In genomic region chr16:56589141-56590039, GRCh38 we compare ENCODE assay signal across 9 cellular contexts. TPM values are rescaled to one million over a fixed set of nuclear protein-coding genes. Genes with fewer than 3 reads are reported as not detected.
DNase-seq lines count a peak whose midpoint lies in the region; ATAC-seq and TF ChIP-seq lines count a peak whose summit lies in the region.
"Had no signal": no experiment of that assay in that cellular context is flagged by ENCODE, and none has a peak within 500 bp of the region (broad histone marks: within the 10 kb centered on the region; RNA-seq: fewer than 3 reads in every experiment).

Gene MT3, plus strand, starts transcription at chr16:56589528. Its CDS starts 63 bp downstream, at chr16:56589591.

- H3K4me3 ChIP-seq in mesendoderm (ENCODE audit: low read length): no peak within 1 kb of the TSS
- H3K4me3 ChIP-seq in thoracic aorta: peak within 1 kb of the TSS; percentile 68
- H3K4me3 ChIP-seq: BLaER1 had no signal

- no peak within 1 kb of the TSS for H3K4me2 ChIP-seq in mesendoderm (ENCODE audit: low read length)
- H3K4me2 ChIP-seq: BLaER1 had no signal

- H3K36me3 ChIP-seq in mesendoderm (ENCODE audit: control insufficient read depth, insufficient read depth, low read length) (no peaks in the 10 kb centered on the region), thoracic aorta (no peaks in the 10 kb centered on the region)
- H3K36me3 ChIP-seq: BLaER1 had no signal

- H3K4ac ChIP-seq in mesendoderm (ENCODE audit: low read depth, low read length): no peak within 1 kb of the TSS

- no peaks in the 10 kb centered on the region for H3K79me1 ChIP-seq in mesendoderm (ENCODE audit: low read length)

- no peak within 1 kb of the TSS for H3K18ac ChIP-seq in mesendoderm (ENCODE audit: low read length)

- H4K8ac ChIP-seq in mesendoderm (ENCODE audit: low read depth, low read length): no peak within 1 kb of the TSS

- H4K5ac ChIP-seq in mesendoderm (ENCODE audit: low read length): no peak within 1 kb of the TSS

- no peak within 1 kb of the TSS for H2AK5ac ChIP-seq in mesendoderm (ENCODE audit: low read length)

- H2BK5ac ChIP-seq in mesendoderm (ENCODE audit: low read length): no peak within 1 kb of the TSS

- ATAC-seq in SK-N-SH treated with all-trans-retinoic acid at 6 μM for 48 hours (peak; percentile 77), thoracic aorta (ENCODE audit: insufficient number of reproducible peaks, low FRiP score, low read depth) (no peak), HG03025 (IDR thresholded peaks at IDR 0.05; ENCODE audit: low FRiP score, unreplicated experiment) (no peak), HG02610 (IDR thresholded peaks at IDR 0.05; ENCODE audit: unreplicated experiment) (no peak)

- H3K27me3 ChIP-seq in mesendoderm (ENCODE audit: insufficient read depth, low read length, poor library complexity) (peaks cover 25% of the 10 kb centered on the region), thoracic aorta (replicated peaks; ENCODE audit: insufficient read depth) (peaks cover 11% of the 10 kb centered on the region)

- H3K4me1 ChIP-seq in mesendoderm (ENCODE audit: control insufficient read depth, low read depth, low read length): no peaks in the 10 kb centered on the region
- H3K4me1 ChIP-seq in thoracic aorta (ENCODE audit: control insufficient read depth in 1 of 2, low read depth in 2 of 2): peaks cover 7 to 11% of the 10 kb centered on the region in 2 donors
- H3K4me1 ChIP-seq: BLaER1 had no signal

- DNase-seq in NCI-H1436 (lab: John Stamatoyannopoulos, UW): peak; percentile 16
- no peak for DNase-seq in NCI-H1436 treated with DMSO at 0.1 percent for 48 hours (lab: John Stamatoyannopoulos, UW)
- DNase-seq in dermis blood vessel endothelial cell: peak; percentile 48
- DNase-seq in mesendoderm: peak; percentile 51
- no peak for DNase-seq in thoracic aorta (ENCODE audit: low spot score)

- no peak within 1 kb of the TSS for H3K9ac ChIP-seq in mesendoderm (ENCODE audit: low read length)
- H3K9ac ChIP-seq: BLaER1 had no signal

- no peaks in the 10 kb centered on the region for H3K9me3 ChIP-seq in thoracic aorta
- H3K9me3 ChIP-seq: BLaER1 had no signal

- H3K79me2 ChIP-seq in mesendoderm (ENCODE audit: control insufficient read depth, insufficient read depth, low read length): no peaks in the 10 kb centered on the region

- H2BK120ac ChIP-seq in mesendoderm (ENCODE audit: low read depth, low read length): no peak within 1 kb of the TSS

- H3K27ac ChIP-seq in mesendoderm (ENCODE audit: low read depth, low read length) (no peak within 1 kb of the TSS), thoracic aorta (no peak within 1 kb of the TSS)
- H3K27ac ChIP-seq: BLaER1 had no signal

- no CpG with 5 or more reads among the region's 87 CpGs for WGBS in mesendoderm (ENCODE audit: extremely low coverage, insufficient coverage, low lambda C conversion rate)

- no peak within 1 kb of the TSS for H3K23ac ChIP-seq in mesendoderm (ENCODE audit: low read length)

- TF ChIP-seq CTCF in thoracic aorta (IDR thresholded peaks at IDR 0.05): no peak

- H3K56ac ChIP-seq in mesendoderm (ENCODE audit: low read length): no peak within 1 kb of the TSS

- H2BK15ac ChIP-seq in mesendoderm (replicated peaks; ENCODE audit: low read depth): no peak within 1 kb of the TSS

TF ChIP-seq in SK-N-SH treated with all-trans-retinoic acid at 6 μM for 48 hours, 23 proteins besides CTCF, POLR2A, EP300 and RAD21:
- TF ChIP-seq, protein P1, sequence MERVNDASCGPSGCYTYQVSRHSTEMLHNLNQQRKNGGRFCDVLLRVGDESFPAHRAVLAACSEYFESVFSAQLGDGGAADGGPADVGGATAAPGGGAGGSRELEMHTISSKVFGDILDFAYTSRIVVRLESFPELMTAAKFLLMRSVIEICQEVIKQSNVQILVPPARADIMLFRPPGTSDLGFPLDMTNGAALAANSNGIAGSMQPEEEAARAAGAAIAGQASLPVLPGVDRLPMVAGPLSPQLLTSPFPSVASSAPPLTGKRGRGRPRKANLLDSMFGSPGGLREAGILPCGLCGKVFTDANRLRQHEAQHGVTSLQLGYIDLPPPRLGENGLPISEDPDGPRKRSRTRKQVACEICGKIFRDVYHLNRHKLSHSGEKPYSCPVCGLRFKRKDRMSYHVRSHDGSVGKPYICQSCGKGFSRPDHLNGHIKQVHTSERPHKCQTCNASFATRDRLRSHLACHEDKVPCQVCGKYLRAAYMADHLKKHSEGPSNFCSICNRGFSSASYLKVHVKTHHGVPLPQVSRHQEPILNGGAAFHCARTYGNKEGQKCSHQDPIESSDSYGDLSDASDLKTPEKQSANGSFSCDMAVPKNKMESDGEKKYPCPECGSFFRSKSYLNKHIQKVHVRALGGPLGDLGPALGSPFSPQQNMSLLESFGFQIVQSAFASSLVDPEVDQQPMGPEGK (CRISPR knock-in tag; IDR thresholded peaks at IDR 0.05; ENCODE audit: borderline replicate concordance): no peak
- no peak for TF ChIP-seq CSRNP3 (CRISPR knock-in tag; IDR thresholded peaks at IDR 0.05)

RNA-seq across cellular contexts. Expression of gene MT3, which starts in this region (rescaled TPM):
- total RNA-seq in dermis blood vessel endothelial cell (not detected in 2 replicates), thoracic aorta (not detected)
- 0.22 TPM for polyA plus RNA-seq in mesendoderm (2013, experiment 1 of 2)
- 0.22 TPM for polyA plus RNA-seq in mesendoderm (2013, experiment 2 of 2)

Comparison
In these comparisons a context has a peak if more than half of its experiments do, and no peak if none do; other contexts are left out.
1. DNase-seq: peak in NCI-H1436 (single experiment) and mesendoderm (single experiment); none in NCI-H1436 treated with DMSO at 0.1 percent for 48 hours (single experiment) and thoracic aorta (single experiment).
2. Peak in DNase-seq in dermis blood vessel endothelial cell; RNA of the gene not detected or under 1 TPM.